ENCODE assay signal across 23 cellular contexts in genomic region chr19:7477758-7478157, GRCh38. TPM values are rescaled to one million over a fixed set of nuclear protein-coding genes. Genes with fewer than 3 reads are reported as not detected.
DNase-seq lines count a peak whose midpoint lies in the region; ATAC-seq, FAIRE-seq and TF ChIP-seq lines count a peak whose summit lies in the region.
"Had no signal": no experiment of that assay in that cellular context is flagged by ENCODE, and none has a peak within 500 bp of the region (broad histone marks: within the 10 kb centered on the region; RNA-seq: fewer than 3 reads in every experiment).

No MANE protein-coding gene starts in this region.

- H3K36me3 Mint-ChIP-seq in IgD-negative memory B cell: peaks cover 2% of the 10 kb centered on the region
- no peaks in the 10 kb centered on the region for H3K36me3 Mint-ChIP-seq in chondrocyte (ENCODE audit: low read depth)
- H3K36me3 Mint-ChIP-seq: CD4-positive, CD25-positive, alpha-beta regulatory T cell had no signal

- H4K20me1 ChIP-seq in HCT116 (ENCODE audit: insufficient read depth) (no peaks in the 10 kb centered on the region), K562 (replicated peaks; ENCODE audit: control insufficient read depth, insufficient read depth, low read length) (no peaks in the 10 kb centered on the region)

- H3K4me3 ChIP-seq in HCT116 (replicated peaks in 1 of 2; ENCODE audit: low read depth in 1 of 2, low read length in 2 of 2): no peak overlapping the region
- no peak overlapping the region for H3K4me3 ChIP-seq in K562
- H3K4me3 ChIP-seq in neuronal stem cell (ENCODE audit: low read length in 2 of 2): no peak overlapping the region
- H3K4me3 ChIP-seq: GM12878 had no signal

- H3K9me3 Mint-ChIP-seq in IgD-negative memory B cell (no peaks in the 10 kb centered on the region), chondrocyte (ENCODE audit: low read depth) (no peaks in the 10 kb centered on the region)
- H3K9me3 Mint-ChIP-seq: CD4-positive, CD25-positive, alpha-beta regulatory T cell had no signal

- H3K9ac ChIP-seq in HCT116 (ENCODE audit: low read length): no peak overlapping the region
- peak overlapping the region in 1 of 2 experiments; percentile 7; a peak in 1 of 4 replicates for H3K9ac ChIP-seq in K562 (ENCODE audit: insufficient read depth in 1 of 2, low read depth in 2 of 2, low read length in 2 of 2)
- no peak overlapping the region for H3K9ac ChIP-seq in neuronal stem cell (ENCODE audit: low read depth, low read length, poor library complexity)

- no peak overlapping the region for H2BK12ac ChIP-seq in neuronal stem cell (ENCODE audit: low read length)

- no peak overlapping the region for H3K4ac ChIP-seq in neuronal stem cell (ENCODE audit: low read length)

- peaks cover 2% of the 10 kb centered on the region for H3K79me1 ChIP-seq in neuronal stem cell (ENCODE audit: low read depth, low read length)

- RAD21 ChIA-PET in HCT116 (lab: Charles Lee; ENCODE audit: low non-redundant PET in 1 of 2, low total read pairs in 2 of 2, uncharacterized antibody in 2 of 2, unreplicated experiment in 2 of 2): no interaction called here

- H2BK15ac ChIP-seq in neuronal stem cell (ENCODE audit: low read length): no peak overlapping the region

- no peaks in the 10 kb centered on the region for H3K9me2 ChIP-seq in HCT116 (ENCODE audit: insufficient read depth)

- H2BK5ac ChIP-seq in neuronal stem cell (ENCODE audit: low read length): no peak overlapping the region

- no peaks in the 10 kb centered on the region for H3K36me3 ChIP-seq in HCT116 (ENCODE audit: control insufficient read depth in 1 of 2, insufficient read depth in 2 of 2, low read length in 2 of 2)
- H3K36me3 ChIP-seq in K562 (ENCODE audit: control insufficient read depth, insufficient read depth, low read length): no peaks in the 10 kb centered on the region
- no peaks in the 10 kb centered on the region for H3K36me3 ChIP-seq in neuronal stem cell (replicated peaks in 1 of 2; ENCODE audit: control insufficient read depth in 2 of 2, insufficient read depth in 2 of 2, low read length in 2 of 2)

- no peak overlapping the region for H3K4me2 ChIP-seq in HCT116 (ENCODE audit: low read length)
- H3K4me2 ChIP-seq in K562 (ENCODE audit: insufficient read depth, low read length): no peak overlapping the region
- H3K4me2 ChIP-seq in neuronal stem cell (ENCODE audit: insufficient read depth, low read length, poor library complexity, severe bottlenecking): no peak overlapping the region

- DNase-seq in HCT116 (ENCODE audit: low read depth, low spot score): no peak
- no peak for DNase-seq in K562 (ENCODE audit: extremely low read depth in 1 of 4, low spot score in 3 of 4)
- DNase-seq in neuronal stem cell (ENCODE audit: low spot score): no peak
- DNase-seq in chondrocyte (ENCODE audit: low spot score): no peak
- DNase-seq in germinal center (ENCODE audit: low spot score): no peak
- no peak for DNase-seq in activated gamma-delta T cell (lab: John Stamatoyannopoulos, UW)
- DNase-seq: CD4-positive, CD25-positive, alpha-beta regulatory T cell; COR-L47; DMS 273 treated with DMSO at 0.1 percent for 48 hours; DMS79 treated with DMSO at 0.1 percent for 48 hours; Kasumi-1; NCI-H1694; NCI-H2081; NCI-H446; NCI-H526; OCI-M1; Right ventricle myocardium superior had no signal

- no peak overlapping the region for H2AK5ac ChIP-seq in neuronal stem cell (ENCODE audit: low read depth, low read length)

- POLR2A ChIA-PET in HCT116 (lab: Charles Lee): no interaction called here
- POLR2A ChIA-PET in K562 (lab: Yijun Ruan, JAX): no interaction called here

- in situ Hi-C loops in K562 (cut with MboI): no loop called here

- peak overlapping the region in 1 of 4 donors; percentile 40 for H3K4me3 Mint-ChIP-seq in IgD-negative memory B cell
- no peak overlapping the region for H3K4me3 Mint-ChIP-seq in chondrocyte (ENCODE audit: unreplicated experiment)

- H3K27ac ChIP-seq in HCT116 (ENCODE audit: low read depth, low read length): no peak overlapping the region
- H3K27ac ChIP-seq in K562 (ENCODE audit: extremely low read depth, low read depth, low read length): no peak overlapping the region
- H3K27ac ChIP-seq in neuronal stem cell (replicated peaks; ENCODE audit: low read length): no peak overlapping the region

- H3K27me3 ChIP-seq in HCT116 (ENCODE audit: insufficient read depth, low read length) (no peaks in the 10 kb centered on the region), K562 (ENCODE audit: control insufficient read depth in 2 of 2, insufficient read depth in 2 of 2, low read length in 2 of 2) (no peaks in the 10 kb centered on the region), neuronal stem cell (ENCODE audit: control insufficient read depth in 3 of 3, insufficient read depth in 3 of 3, low read depth in 1 of 3, low read length in 3 of 3) (no peaks in the 10 kb centered on the region)

- TF ChIP-seq CTCF in HCT116 (IDR thresholded peaks at IDR 0.05 in 2 of 3, conservative IDR thresholded peaks at IDR 0.05 in 1 of 3; ENCODE audit: borderline replicate concordance in 1 of 3, insufficient read depth in 1 of 3, low read depth in 2 of 3, low read length in 2 of 3): no peak
- no peak for TF ChIP-seq CTCF in K562 (IDR thresholded peaks at IDR 0.05 in 2 of 3, conservative IDR thresholded peaks at IDR 0.05 in 1 of 3; ENCODE audit: insufficient read depth in 2 of 3, low read depth in 1 of 3, low read length in 3 of 3)
- TF ChIP-seq CTCF in chondrocyte (IDR thresholded peaks at IDR 0.05): no peak

- 37% methylated on average over 10 of the region's 10 CpGs for WGBS in K562 (ENCODE audit: insufficient coverage, low coverage, missing lambda C conversion rate)
- WGBS in neuronal stem cell (ENCODE audit: extremely low coverage in 2 of 2, insufficient read length in 2 of 2, insufficient replicate concordance in 1 of 2), 2 donors: no CpG with 5 or more reads among the region's 10 CpGs

- CTCF ChIA-PET in HCT116 (lab: Charles Lee) (no interaction called here), K562 (lab: Yijun Ruan, JAX; ENCODE audit: low intra/inter-chr PET ratio) (no interaction called here)

- no peak overlapping the region for H3K14ac ChIP-seq in neuronal stem cell (ENCODE audit: low read length)

- no peak for TF ChIP-seq EP300 in K562 (IDR thresholded peaks at IDR 0.05; ENCODE audit: low read length)

- BruUV-seq in HCT116 (replicated peaks; lab: Mats Ljungman, UMichigan): no TSS peak
- no TSS peak for BruUV-seq in K562 (replicated peaks; lab: Mats Ljungman, UMichigan)

- no peak overlapping the region for H2BK120ac ChIP-seq in neuronal stem cell (ENCODE audit: low read depth, low read length)

- TF ChIP-seq POLR2A in HCT116 (IDR thresholded peaks at IDR 0.05; ENCODE audit: borderline replicate concordance, extremely low read depth, insufficient read depth, insufficient read length) (no peak), K562 (conservative IDR thresholded peaks at IDR 0.05) (no peak)

- H3K9me1 ChIP-seq in K562 (ENCODE audit: control insufficient read depth, insufficient read depth, low read length): no peaks in the 10 kb centered on the region

- H3K18ac ChIP-seq in neuronal stem cell (ENCODE audit: low read length): no peak overlapping the region

- no peak overlapping the region for H2AFZ ChIP-seq in HCT116 (ENCODE audit: low read depth, low read length, poor library complexity, severe bottlenecking)
- H2AFZ ChIP-seq in K562 (ENCODE audit: low read depth, low read length): no peak overlapping the region
- H2AFZ ChIP-seq in neuronal stem cell (ENCODE audit: low read length): no peak overlapping the region

- intact Hi-C loops in HCT116 (cut with micrococcal nuclease): no loop called here
- intact Hi-C loops in K562 (cut with micrococcal nuclease): no loop called here

- TF ChIP-seq RAD21 in HCT116 (IDR thresholded peaks at IDR 0.05; ENCODE audit: low read depth): no peak
- TF ChIP-seq RAD21 in K562 (CRISPR knock-in tag; conservative IDR thresholded peaks at IDR 0.05 in 1 of 2, IDR thresholded peaks at IDR 0.05 in 1 of 2): no peak

- no peak for ATAC-seq in HCT116
- ATAC-seq in K562: no peak
- no peak for ATAC-seq in HG02798 (IDR thresholded peaks at IDR 0.05; ENCODE audit: poor library complexity, unreplicated experiment)

- H3K27me3 Mint-ChIP-seq in IgD-negative memory B cell (no peaks in the 10 kb centered on the region), chondrocyte (ENCODE audit: low read depth) (no peaks in the 10 kb centered on the region)
- H3K27me3 Mint-ChIP-seq: CD4-positive, CD25-positive, alpha-beta regulatory T cell had no signal

- H3K79me2 ChIP-seq in HCT116 (ENCODE audit: insufficient read depth, low read length): no peaks in the 10 kb centered on the region
- no peaks in the 10 kb centered on the region for H3K79me2 ChIP-seq in K562 (ENCODE audit: control insufficient read depth, insufficient read depth, low read length)

- H3K4me1 Mint-ChIP-seq in IgD-negative memory B cell (peaks cover 7 to 10% (median 9%) of the 10 kb centered on the region in 3 donors), chondrocyte (ENCODE audit: low read depth) (peaks cover 13% of the 10 kb centered on the region)

- peak overlapping the region; percentile 43 for H3K23ac ChIP-seq in neuronal stem cell (ENCODE audit: low read depth, low read length, poor library complexity)

- H3K4me1 ChIP-seq in HCT116 (ENCODE audit: control insufficient read depth in 1 of 2, insufficient read depth in 2 of 2, low read length in 2 of 2): peaks cover 5 to 11% of the 10 kb centered on the region in 2 experiments; a peak in 2 of 4 replicates
- peaks cover 10 to 49% of the 10 kb centered on the region in 2 experiments for H3K4me1 ChIP-seq in K562 (replicated peaks in 1 of 2; ENCODE audit: control insufficient read depth in 2 of 2, insufficient read depth in 2 of 2, low read length in 2 of 2)
- peaks cover 0 to 11% of the 10 kb centered on the region in 2 donors for H3K4me1 ChIP-seq in neuronal stem cell (ENCODE audit: control insufficient read depth in 2 of 2, insufficient read depth in 1 of 2, low read depth in 1 of 2, low read length in 2 of 2)

- FAIRE-seq in K562 (lab: Jason Lieb, UNC): no peak
- FAIRE-seq: GM12878, H54, HTR-8/SVneo, RCC 7860 had no signal

- H3K9me3 ChIP-seq in HCT116 (ENCODE audit: control insufficient read depth in 1 of 2, insufficient read depth in 1 of 2, low read depth in 1 of 2, low read length in 2 of 2) (no peaks in the 10 kb centered on the region), K562 (replicated peaks; ENCODE audit: control insufficient read depth, insufficient read depth, low read depth, low read length) (no peaks in the 10 kb centered on the region), neuronal stem cell (replicated peaks in 1 of 2; ENCODE audit: control insufficient read depth in 2 of 2, insufficient read depth in 1 of 2, low read depth in 1 of 2, low read length in 2 of 2) (no peaks in the 10 kb centered on the region)

- peak overlapping the region; percentile 67 to 77 (median 76) for H3K27ac Mint-ChIP-seq in IgD-negative memory B cell
- no peak overlapping the region for H3K27ac Mint-ChIP-seq in chondrocyte (ENCODE audit: unreplicated experiment)
- H3K27ac Mint-ChIP-seq: CD4-positive, CD25-positive, alpha-beta regulatory T cell had no signal

- H4K91ac ChIP-seq in neuronal stem cell (ENCODE audit: low read depth, low read length, poor library complexity): no peak overlapping the region

- no peak overlapping the region for H4K8ac ChIP-seq in neuronal stem cell (ENCODE audit: low read depth, low read length)

RNA-seq across cellular contexts. Expression of gene PEX11G, which starts 11.1 kb away (rescaled TPM):
- total RNA-seq in HCT116 (2021; ENCODE audit: unreplicated experiment) (6.4 TPM), K562 (2014; rRNA removed) (1.7 and 3.2 TPM in 2 replicates), K562 (2014; rRNA removed; fragmentation: Illumina TruSeq; extraction: Trizol) (0.29 and 0.32 TPM in 2 replicates), K562 (2015; rRNA removed; fragmentation: Illumina TruSeq; extraction: Trizol) (0.47 and 0.98 TPM in 2 replicates), K562 (2021) (1.8 and 2.1 TPM in 2 replicates), chondrocyte (1.7 to 2.6 TPM (median 2.3 TPM) in 3 replicates)
- polyA plus RNA-seq in HCT116 (2012): 4.7 and 5.1 TPM in 2 replicates
- polyA plus RNA-seq in IgD-negative memory B cell (2.8 TPM), K562 (2011; rRNA removed) (0.86 and 1.6 TPM in 2 replicates), K562 (2014; fragmentation: Illumina TruSeq; extraction: Trizol) (0.54 and 0.79 TPM in 2 replicates), K562 (2014; fragmentation: Nextera tagmentation; extraction: Ambion mirVana) (under 1 TPM in 1 of 2 experiments, not detected in 1; 0.07 TPM), K562 (2014; rRNA removed) (1.5 and 2.2 TPM in 2 replicates)
- total RNA-seq in K562 (2011; cell fraction: chromatin; rRNA removed; ENCODE audit: low replicate concordance): 1.5 and 4.5 TPM in 2 replicates
- total RNA-seq in K562 (2011; cell fraction: nucleolus; rRNA removed): 3.2 and 5.0 TPM in 2 replicates
- total RNA-seq in K562 (2011; cell fraction: nucleoplasm; rRNA removed): 1.8 and 2.3 TPM in 2 replicates
- polyA plus RNA-seq in K562 (2011; cell fraction: cytosol; rRNA removed): 2.2 and 5.5 TPM in 2 replicates
- polyA plus RNA-seq in K562 (2011; cell fraction: nucleus; rRNA removed): 1.9 and 3.8 TPM in 2 replicates
- 1.8 and 3.7 TPM in 2 replicates for polyA plus RNA-seq in K562 (2012)
- polyA minus RNA-seq in K562 (2011; rRNA and poly(A)+ RNA removed): 0.51 and 0.70 TPM in 2 replicates
- 1.0 TPM in 1 of 2 replicates, not detected in the other for polyA minus RNA-seq in K562 (2011; cell fraction: cytosol; rRNA and poly(A)+ RNA removed)
- 1.6 and 1.7 TPM in 2 replicates for polyA minus RNA-seq in K562 (2011; cell fraction: nucleus; rRNA and poly(A)+ RNA removed)
- polyA plus RNA-seq in neuronal stem cell (2013, experiment 1 of 2): 1.4 TPM
- 1.4 TPM for polyA plus RNA-seq in neuronal stem cell (2013, experiment 2 of 2)
- total RNA-seq: CD4-positive, CD25-positive, alpha-beta regulatory T cell had no signal

RNA-seq across cellular contexts. Expression of gene ZNF358, which starts 38.1 kb away (rescaled TPM):
- total RNA-seq in HCT116 (2021; ENCODE audit: unreplicated experiment) (20.7 TPM), K562 (2014; rRNA removed) (5.9 and 8.0 TPM in 2 replicates), K562 (2014; rRNA removed; fragmentation: Illumina TruSeq; extraction: Trizol) (1.4 and 2.4 TPM in 2 replicates), K562 (2015; rRNA removed; fragmentation: Illumina TruSeq; extraction: Trizol) (4.1 and 4.6 TPM in 2 replicates), K562 (2021) (9.1 and 9.3 TPM in 2 replicates), chondrocyte (72.8 to 78.9 TPM (median 78.1 TPM) in 3 replicates)
- 20.5 and 21.0 TPM in 2 replicates for polyA plus RNA-seq in HCT116 (2012)
- polyA plus RNA-seq in IgD-negative memory B cell (1.3 TPM), K562 (2011; rRNA removed) (4.9 and 7.6 TPM in 2 replicates), K562 (2014; fragmentation: Illumina TruSeq; extraction: Trizol) (12.9 and 17.2 TPM in 2 replicates), K562 (2014; fragmentation: Nextera tagmentation; extraction: Ambion mirVana) (under 1 TPM; 0.04 TPM), K562 (2014; rRNA removed) (5.3 and 6.3 TPM in 2 replicates)
- total RNA-seq in K562 (2011; cell fraction: chromatin; rRNA removed; ENCODE audit: low replicate concordance): 0.39 and 3.7 TPM in 2 replicates
- 1.8 and 2.5 TPM in 2 replicates for total RNA-seq in K562 (2011; cell fraction: nucleolus; rRNA removed)
- 2.4 and 2.6 TPM in 2 replicates for total RNA-seq in K562 (2011; cell fraction: nucleoplasm; rRNA removed)
- polyA plus RNA-seq in K562 (2011; cell fraction: cytosol; rRNA removed): 11.3 and 16.2 TPM in 2 replicates
- 4.4 and 6.5 TPM in 2 replicates for polyA plus RNA-seq in K562 (2011; cell fraction: nucleus; rRNA removed)
- polyA plus RNA-seq in K562 (2012): 7.0 and 15.6 TPM in 2 replicates
- polyA minus RNA-seq in K562 (2011; rRNA and poly(A)+ RNA removed): 1.1 and 1.6 TPM in 2 replicates
- 3.9 and 6.9 TPM in 2 replicates for polyA minus RNA-seq in K562 (2011; cell fraction: cytosol; rRNA and poly(A)+ RNA removed)
- polyA minus RNA-seq in K562 (2011; cell fraction: nucleus; rRNA and poly(A)+ RNA removed): 1.1 and 2.1 TPM in 2 replicates
- polyA plus RNA-seq in neuronal stem cell (2013, experiment 1 of 2): 109 TPM
- polyA plus RNA-seq in neuronal stem cell (2013, experiment 2 of 2): 102 TPM

RNA-seq across cellular contexts. Expression of gene MCOLN1, which starts 44.7 kb away (rescaled TPM):
- total RNA-seq in HCT116 (2021; ENCODE audit: unreplicated experiment) (19.1 TPM), K562 (2014; rRNA removed) (3.9 and 7.4 TPM in 2 replicates), K562 (2014; rRNA removed; fragmentation: Illumina TruSeq; extraction: Trizol) (1.5 and 2.6 TPM in 2 replicates), K562 (2015; rRNA removed; fragmentation: Illumina TruSeq; extraction: Trizol) (3.5 and 4.9 TPM in 2 replicates), K562 (2021) (14.2 and 15.1 TPM in 2 replicates), chondrocyte (25.9 to 27.9 TPM (median 27.8 TPM) in 3 replicates)
- 15.5 and 19.6 TPM in 2 replicates for polyA plus RNA-seq in HCT116 (2012)
- polyA plus RNA-seq in IgD-negative memory B cell (5.2 TPM), K562 (2011; rRNA removed) (10.6 and 12.0 TPM in 2 replicates), K562 (2014; fragmentation: Illumina TruSeq; extraction: Trizol) (7.1 and 8.9 TPM in 2 replicates), K562 (2014; fragmentation: Nextera tagmentation; extraction: Ambion mirVana) (under 1 TPM; 0.25 to 0.83 TPM), K562 (2014; rRNA removed) (15.4 and 17.0 TPM in 2 replicates)
- 31.5 and 96.4 TPM in 2 replicates for total RNA-seq in K562 (2011; cell fraction: chromatin; rRNA removed; ENCODE audit: low replicate concordance)
- total RNA-seq in K562 (2011; cell fraction: nucleolus; rRNA removed): 70.1 and 71.4 TPM in 2 replicates
- total RNA-seq in K562 (2011; cell fraction: nucleoplasm; rRNA removed): 41.6 and 43.7 TPM in 2 replicates
- polyA plus RNA-seq in K562 (2011; cell fraction: cytosol; rRNA removed): 10.0 and 24.6 TPM in 2 replicates
- polyA plus RNA-seq in K562 (2011; cell fraction: nucleus; rRNA removed): 37.8 and 59.0 TPM in 2 replicates
- 11.8 and 15.7 TPM in 2 replicates for polyA plus RNA-seq in K562 (2012)
- 4.7 and 8.5 TPM in 2 replicates for polyA minus RNA-seq in K562 (2011; rRNA and poly(A)+ RNA removed)
- 7.9 and 10.4 TPM in 2 replicates for polyA minus RNA-seq in K562 (2011; cell fraction: cytosol; rRNA and poly(A)+ RNA removed)
- 9.4 and 11.6 TPM in 2 replicates for polyA minus RNA-seq in K562 (2011; cell fraction: nucleus; rRNA and poly(A)+ RNA removed)
- polyA plus RNA-seq in neuronal stem cell (2013, experiment 1 of 2): 6.6 TPM
- polyA plus RNA-seq in neuronal stem cell (2013, experiment 2 of 2): 7.4 TPM

RNA-seq across cellular contexts. Expression of gene PNPLA6, which starts 57.8 kb away (rescaled TPM):
- total RNA-seq in HCT116 (2021; ENCODE audit: unreplicated experiment) (159 TPM), K562 (2014; rRNA removed) (19.6 and 25.6 TPM in 2 replicates), K562 (2014; rRNA removed; fragmentation: Illumina TruSeq; extraction: Trizol) (3.2 and 6.5 TPM in 2 replicates), K562 (2015; rRNA removed; fragmentation: Illumina TruSeq; extraction: Trizol) (8.3 and 9.6 TPM in 2 replicates), K562 (2021) (30.2 and 32.3 TPM in 2 replicates), chondrocyte (78.1 to 97.9 TPM (median 87.9 TPM) in 3 replicates)
- 84.5 and 99.9 TPM in 2 replicates for polyA plus RNA-seq in HCT116 (2012)
- polyA plus RNA-seq in IgD-negative memory B cell (12.5 TPM), K562 (2011; rRNA removed) (7.4 and 16.1 TPM in 2 replicates), K562 (2014; fragmentation: Illumina TruSeq; extraction: Trizol) (9.9 and 12.8 TPM in 2 replicates), K562 (2014; fragmentation: Nextera tagmentation; extraction: Ambion mirVana) (under 1 TPM; 0.07 to 0.74 TPM), K562 (2014; rRNA removed) (15.7 and 17.0 TPM in 2 replicates)
- 25.7 and 85.1 TPM in 2 replicates for total RNA-seq in K562 (2011; cell fraction: chromatin; rRNA removed; ENCODE audit: low replicate concordance)
- 82.6 and 98.1 TPM in 2 replicates for total RNA-seq in K562 (2011; cell fraction: nucleolus; rRNA removed)
- 36.0 and 52.2 TPM in 2 replicates for total RNA-seq in K562 (2011; cell fraction: nucleoplasm; rRNA removed)
- 10.8 and 19.2 TPM in 2 replicates for polyA plus RNA-seq in K562 (2011; cell fraction: cytosol; rRNA removed)
- 41.4 and 57.5 TPM in 2 replicates for polyA plus RNA-seq in K562 (2011; cell fraction: nucleus; rRNA removed)
- 18.1 and 35.8 TPM in 2 replicates for polyA plus RNA-seq in K562 (2012)
- polyA minus RNA-seq in K562 (2011; rRNA and poly(A)+ RNA removed): 6.2 and 8.8 TPM in 2 replicates
- polyA minus RNA-seq in K562 (2011; cell fraction: cytosol; rRNA and poly(A)+ RNA removed): 16.3 and 30.6 TPM in 2 replicates
- polyA minus RNA-seq in K562 (2011; cell fraction: nucleus; rRNA and poly(A)+ RNA removed): 23.7 and 30.1 TPM in 2 replicates
- 56.3 TPM for polyA plus RNA-seq in neuronal stem cell (2013, experiment 1 of 2)
- 57.3 TPM for polyA plus RNA-seq in neuronal stem cell (2013, experiment 2 of 2)

Comparison
In these comparisons a context has a peak if more than half of its experiments do, and no peak if none do; other contexts are left out.
1. Of the 22 proteins assayed by ChIP-seq in both K562 and HCT116: peak only in K562: none; only in HCT116: POLR2AphosphoS5; in both: none; in neither: 21.